ENCODE assay signal across 1 cellular context in genomic region chr10:71850745-71851629, GRCh38.
TF ChIP-seq lines count a peak whose summit lies in the region.

TSS of gene PSAP (minus strand) at chr10:71851251. CDS start at chr10:71851221, 30 bp downstream.

TF ChIP-seq in HepG2, 621 proteins besides CTCF, POLR2A, EP300 and RAD21 (continued from another document and continues in another):
- TF ChIP-seq ZBTB10 (CRISPR knock-in tag; IDR thresholded peaks at IDR 0.05; ENCODE audit: borderline replicate concordance) (no peak; the same call in 1 of the 2 replicates), ZNF281 (CRISPR knock-in tag; IDR thresholded peaks at IDR 0.05; ENCODE audit: borderline replicate concordance) (peak; percentile 22; the same call in 1 of the 2 replicates), HES4 (CRISPR knock-in tag; IDR thresholded peaks at IDR 0.05; ENCODE audit: borderline replicate concordance) (peak; percentile 33; the same call in 1 of the 2 replicates), PAXIP1 (CRISPR knock-in tag; conservative IDR thresholded peaks at IDR 0.05) (peak; percentile 51), HMG20A (CRISPR knock-in tag; IDR thresholded peaks at IDR 0.05; ENCODE audit: borderline replicate concordance) (no peak), ZNF362 (CRISPR knock-in tag; IDR thresholded peaks at IDR 0.05; ENCODE audit: borderline replicate concordance) (0 out of 2 replicates have a peak, but pooled peaks have one; percentile 25), NFIC (IDR thresholded peaks at IDR 0.05; ENCODE audit: low read length) (no peak), RELA (CRISPR knock-in tag; IDR thresholded peaks at IDR 0.05) (no peak), RFX5 (IDR thresholded peaks at IDR 0.05; ENCODE audit: low read depth, low read length) (no peak; the same call in 1 of the 2 replicates), MYC (CRISPR knock-in tag; IDR thresholded peaks at IDR 0.05; ENCODE audit: borderline replicate concordance) (peak; percentile 73), TFAP4 (IDR thresholded peaks at IDR 0.05; ENCODE audit: borderline replicate concordance, low read depth) (peak; percentile 99), GLMP (CRISPR knock-in tag; IDR thresholded peaks at IDR 0.05; ENCODE audit: borderline replicate concordance) (no peak), TOE1 (CRISPR knock-in tag; IDR thresholded peaks at IDR 0.05) (0 out of 2 replicates have a peak, but pooled peaks have one; percentile 71), ZNF232 (CRISPR knock-in tag; IDR thresholded peaks at IDR 0.05; ENCODE audit: borderline replicate concordance) (peak; percentile 40; the same call in 1 of the 2 replicates), MTA1 (CRISPR knock-in tag; IDR thresholded peaks at IDR 0.05; ENCODE audit: borderline replicate concordance) (peak; percentile 86; the same call in 1 of the 2 replicates), HNF1A (IDR thresholded peaks at IDR 0.05; ENCODE audit: low read depth) (no peak), HNF1A (CRISPR knock-in tag; IDR thresholded peaks at IDR 0.05; ENCODE audit: borderline replicate concordance) (peak; percentile 14; the same call in 1 of the 2 replicates), SKIL (CRISPR knock-in tag; IDR thresholded peaks at IDR 0.05; ENCODE audit: borderline replicate concordance) (no peak), ELK4 (CRISPR knock-in tag; IDR thresholded peaks at IDR 0.05; ENCODE audit: borderline replicate concordance) (no peak), HNRNPLL (IDR thresholded peaks at IDR 0.05; ENCODE audit: low read depth, low read length, poor library complexity, severe bottlenecking) (peak; percentile 85), SMAD9 (CRISPR knock-in tag; IDR thresholded peaks at IDR 0.05) (peak; percentile 93; the same call in 1 of the 2 replicates), POLR2G (IDR thresholded peaks at IDR 0.05; ENCODE audit: low read depth, low read length) (peak; percentile 97), RCOR2 (CRISPR knock-in tag; IDR thresholded peaks at IDR 0.05) (peak; percentile 31; the same call in 1 of the 2 replicates), ATF7-NPFF (CRISPR knock-in tag; IDR thresholded peaks at IDR 0.05; ENCODE audit: low read depth) (peak; percentile 31; the same call in 1 of the 2 replicates), NFE2L1 (CRISPR knock-in tag; IDR thresholded peaks at IDR 0.05; ENCODE audit: borderline replicate concordance) (no peak; the same call in 1 of the 2 replicates), TP53 (CRISPR knock-in tag; conservative IDR thresholded peaks at IDR 0.05) (no peak; the same call in 1 of the 2 replicates), PBX2 (CRISPR knock-in tag; IDR thresholded peaks at IDR 0.05) (no peak), ZNF264 (CRISPR knock-in tag; IDR thresholded peaks at IDR 0.05) (peak; percentile 85), ZNF7 (CRISPR knock-in tag; IDR thresholded peaks at IDR 0.05) (no peak), TBX2 (CRISPR knock-in tag; IDR thresholded peaks at IDR 0.05; ENCODE audit: borderline replicate concordance) (peak; percentile 72), ZFP1 (CRISPR knock-in tag; IDR thresholded peaks at IDR 0.05) (no peak), ZNF850 (CRISPR knock-in tag; conservative IDR thresholded peaks at IDR 0.05) (no peak), ZNF484 (CRISPR knock-in tag; IDR thresholded peaks at IDR 0.05; ENCODE audit: borderline replicate concordance, low read depth) (0 out of 2 replicates have a peak, but pooled peaks have one; percentile 17), CCAR2 (optimal IDR thresholded peaks at IDR 0.05; ENCODE audit: low read depth, low read length) (no peak), FOXC1 (CRISPR knock-in tag; IDR thresholded peaks at IDR 0.05; ENCODE audit: borderline replicate concordance) (peak; percentile 78; the same call in 1 of the 2 replicates)
